ENCODE assay signal across 8 cellular contexts in genomic region chr11:34890812-34891211, GRCh38. TPM values are rescaled to one million over a fixed set of nuclear protein-coding genes. Genes with fewer than 3 reads are reported as not detected.
DNase-seq lines count a peak whose midpoint lies in the region; ATAC-seq, FAIRE-seq and TF ChIP-seq lines count a peak whose summit lies in the region.

No MANE protein-coding gene starts in this region.

- no peaks in the 10 kb centered on the region for H3K4me1 ChIP-seq in endothelial cell of umbilical vein (ENCODE audit: control insufficient read depth, extremely low read depth, insufficient read depth, low read length)

- H3K9ac ChIP-seq in endothelial cell of umbilical vein (replicated peaks; ENCODE audit: extremely low read depth, insufficient read depth, low read length): no peak overlapping the region

- H3K27me3 Mint-ChIP-seq in activated naive CD8-positive, alpha-beta T cell treated with anti-CD3 and anti-CD28 coated beads for 36 hours: no peaks in the 10 kb centered on the region

- H2AFZ ChIP-seq in endothelial cell of umbilical vein (ENCODE audit: low read depth, low read length): no peak overlapping the region

- no peaks in the 10 kb centered on the region for H3K9me3 Mint-ChIP-seq in activated naive CD8-positive, alpha-beta T cell treated with anti-CD3 and anti-CD28 coated beads for 36 hours

- DNase-seq in AG09319 (ENCODE audit: extremely low read depth, low read depth): no peak
- DNase-seq in GM20000 (ENCODE audit: low spot score): peak; percentile 19
- peak; percentile 55 for DNase-seq in NCI-H748 treated with DMSO at 0.1 percent for 48 hours (lab: John Stamatoyannopoulos, UW)
- peak; percentile 58 for DNase-seq in endothelial cell of umbilical vein (ENCODE audit: low read depth, low spot score)
- DNase-seq in putamen (ENCODE audit: low spot score): peak; percentile 54
- DNase-seq in activated naive CD8-positive, alpha-beta T cell treated with anti-CD3 and anti-CD28 coated beads for 36 hours: no peak
- DNase-seq in omental fat pad (ENCODE audit: low spot score): no peak

- no peak overlapping the region for H3K4me3 Mint-ChIP-seq in activated naive CD8-positive, alpha-beta T cell treated with anti-CD3 and anti-CD28 coated beads for 36 hours

- H4K20me1 ChIP-seq in endothelial cell of umbilical vein (replicated peaks; ENCODE audit: control insufficient read depth, extremely low read depth, insufficient read depth, low read length): no peaks in the 10 kb centered on the region

- BruUV-seq in endothelial cell of umbilical vein (replicated peaks; lab: Mats Ljungman, UMichigan): no TSS peak

- no peak overlapping the region for H3K4me3 ChIP-seq in endothelial cell of umbilical vein (replicated peaks in 1 of 3; ENCODE audit: insufficient read depth in 1 of 3, low read depth in 1 of 3, low read length in 3 of 3)

- dilution Hi-C loops in endothelial cell of umbilical vein (cut with MboI; ENCODE audit: extremely low pct_ligation_motif_present, low sequenced_read_pairs): no loop called here

- H3K9me1 ChIP-seq in endothelial cell of umbilical vein (replicated peaks; ENCODE audit: control insufficient read depth, extremely low read depth, insufficient read depth, low read length): no peaks in the 10 kb centered on the region

- TF ChIP-seq CTCF in AG09319 (IDR thresholded peaks at IDR 0.05; ENCODE audit: low read depth, low read length) (peak; percentile 43), GM20000 (IDR thresholded peaks at IDR 0.05; ENCODE audit: extremely low read depth, missing control alignments) (peak; percentile 9), endothelial cell of umbilical vein (IDR thresholded peaks at IDR 0.05; ENCODE audit: extremely low read depth in 1 of 2, insufficient read depth in 1 of 2, low read depth in 1 of 2, low read length in 2 of 2) (peak in 1 of 2 donors; percentile 12), omental fat pad (IDR thresholded peaks at IDR 0.05) (no peak)

- H3K27me3 ChIP-seq in endothelial cell of umbilical vein (ENCODE audit: control insufficient read depth in 2 of 2, insufficient read depth in 2 of 2, low read length in 2 of 2): no peaks in the 10 kb centered on the region

- peaks cover 0 to 2% of the 10 kb centered on the region in 2 experiments for H3K36me3 ChIP-seq in endothelial cell of umbilical vein (ENCODE audit: control insufficient read depth in 2 of 2, extremely low read depth in 1 of 2, insufficient read depth in 2 of 2, low read length in 2 of 2)

- no peak overlapping the region for H3K4me2 ChIP-seq in endothelial cell of umbilical vein (ENCODE audit: insufficient read depth, low read length)

- H3K9me3 ChIP-seq in endothelial cell of umbilical vein (replicated peaks; ENCODE audit: control insufficient read depth, insufficient read depth, low read length): no peaks in the 10 kb centered on the region

- CTCF ChIA-PET in endothelial cell of umbilical vein (lab: Charles Lee): interaction anchor here (0.7 to 4.6 kb wide), 11 partner anchors 10 to 378 kb away, joined by 3 to 120 read pairs (median 3); partner anchors contain the start of gene ELF5

- H3K79me2 ChIP-seq in endothelial cell of umbilical vein (ENCODE audit: control insufficient read depth, insufficient read depth, low read length): no peaks in the 10 kb centered on the region

- peaks cover 4% of the 10 kb centered on the region for H3K36me3 Mint-ChIP-seq in activated naive CD8-positive, alpha-beta T cell treated with anti-CD3 and anti-CD28 coated beads for 36 hours

- POLR2A ChIA-PET in endothelial cell of umbilical vein (lab: Charles Lee): no interaction called here

- H3K27ac ChIP-seq in endothelial cell of umbilical vein (ENCODE audit: insufficient read depth, low read depth, low read length): no peak overlapping the region

- no peak for ATAC-seq in GM18858 (IDR thresholded peaks at IDR 0.05; ENCODE audit: unreplicated experiment)
- no peak for ATAC-seq in omental fat pad (ENCODE audit: low FRiP score)

- no peaks in the 10 kb centered on the region for H3K4me1 Mint-ChIP-seq in activated naive CD8-positive, alpha-beta T cell treated with anti-CD3 and anti-CD28 coated beads for 36 hours

- no peak overlapping the region for H3K27ac Mint-ChIP-seq in activated naive CD8-positive, alpha-beta T cell treated with anti-CD3 and anti-CD28 coated beads for 36 hours

- peak; percentile 49 for FAIRE-seq in endothelial cell of umbilical vein (lab: Jason Lieb, UNC)

- TF ChIP-seq POLR2A in endothelial cell of umbilical vein (IDR thresholded peaks at IDR 0.05; ENCODE audit: low read depth, low read length): no peak

- intact Hi-C loops in endothelial cell of umbilical vein (cut with micrococcal nuclease): loop anchor here (1.0 to 5.0 kb wide), 6 partner anchors 84 to 501 kb away; partner anchors contain the start of gene ELF5

TF ChIP-seq in endothelial cell of umbilical vein, 7 proteins besides CTCF, POLR2A, EP300 and RAD21:
- TF ChIP-seq GATA2 (IDR thresholded peaks at IDR 0.05; ENCODE audit: insufficient read depth, insufficient read length, low read depth, low read length) (no peak), MAX (IDR thresholded peaks at IDR 0.05; ENCODE audit: insufficient read depth, insufficient read length) (no peak), POLR2AphosphoS5 (IDR thresholded peaks at IDR 0.05; ENCODE audit: insufficient read depth, low read depth, low read length) (no peak), MYC (IDR thresholded peaks at IDR 0.05; ENCODE audit: low read depth, low read length) (no peak), EZH2 (IDR thresholded peaks at IDR 0.05; ENCODE audit: borderline replicate concordance, low read depth, low read length, severe bottlenecking) (no peak), JUN (IDR thresholded peaks at IDR 0.05; ENCODE audit: borderline replicate concordance, insufficient read depth, insufficient read length, low read depth) (no peak), FOS (IDR thresholded peaks at IDR 0.05; ENCODE audit: borderline replicate concordance, insufficient read depth, low read length) (no peak)

RNA-seq across cellular contexts. Expression of gene APIP, which starts 25.4 kb away (rescaled TPM):
- total RNA-seq in endothelial cell of umbilical vein: 25.9 and 26.9 TPM in 2 replicates
- 5.1 and 10.0 TPM in 2 replicates for polyA plus RNA-seq in endothelial cell of umbilical vein
- 17.3 and 17.4 TPM in 2 replicates for polyA plus RNA-seq in endothelial cell of umbilical vein (2011; cell fraction: cytosol; rRNA removed)
- polyA plus RNA-seq in endothelial cell of umbilical vein (2011; cell fraction: nucleus; rRNA removed): 18.1 and 25.2 TPM in 2 replicates
- 21.7 and 26.6 TPM in 2 replicates for polyA plus RNA-seq in endothelial cell of umbilical vein (2012)
- polyA minus RNA-seq in endothelial cell of umbilical vein: 2.0 and 2.5 TPM in 2 replicates
- polyA minus RNA-seq in endothelial cell of umbilical vein (2011; cell fraction: cytosol; rRNA and poly(A)+ RNA removed): 9.0 TPM
- 2.5 and 3.0 TPM in 2 replicates for polyA minus RNA-seq in endothelial cell of umbilical vein (2011; cell fraction: nucleus; rRNA and poly(A)+ RNA removed)
- 10 to 100 TPM; 38.3 to 39.5 TPM for total RNA-seq in activated naive CD8-positive, alpha-beta T cell treated with anti-CD3 and anti-CD28 coated beads for 36 hours
- total RNA-seq in omental fat pad: 10 to 100 TPM; 23.0 to 56.2 (median 28.3) TPM

RNA-seq across cellular contexts. Expression of gene PDHX, which starts 25.6 kb away (rescaled TPM):
- total RNA-seq in endothelial cell of umbilical vein (30.5 and 33.2 TPM in 2 replicates), omental fat pad (10 to 100 TPM; 20.0 to 56.0 (median 45.3) TPM)
- polyA plus RNA-seq in endothelial cell of umbilical vein: 8.2 and 10.5 TPM in 2 replicates
- 15.0 and 16.2 TPM in 2 replicates for polyA plus RNA-seq in endothelial cell of umbilical vein (2011; cell fraction: cytosol; rRNA removed)
- 20.0 and 23.9 TPM in 2 replicates for polyA plus RNA-seq in endothelial cell of umbilical vein (2011; cell fraction: nucleus; rRNA removed)
- 22.3 and 31.7 TPM in 2 replicates for polyA plus RNA-seq in endothelial cell of umbilical vein (2012)
- polyA minus RNA-seq in endothelial cell of umbilical vein: 14.5 and 17.0 TPM in 2 replicates
- 34.2 TPM for polyA minus RNA-seq in endothelial cell of umbilical vein (2011; cell fraction: cytosol; rRNA and poly(A)+ RNA removed)
- 21.1 and 31.0 TPM in 2 replicates for polyA minus RNA-seq in endothelial cell of umbilical vein (2011; cell fraction: nucleus; rRNA and poly(A)+ RNA removed)
- 10 to 100 TPM; 45.3 to 46.9 TPM for total RNA-seq in activated naive CD8-positive, alpha-beta T cell treated with anti-CD3 and anti-CD28 coated beads for 36 hours

Comparison
In these comparisons a context has a peak if more than half of its experiments do, and no peak if none do; other contexts are left out.
1. DNase-seq: peak in GM20000 (single experiment), NCI-H748 treated with DMSO at 0.1 percent for 48 hours (single experiment), endothelial cell of umbilical vein (single experiment) and putamen (single experiment); none in AG09319 (single experiment), activated naive CD8-positive, alpha-beta T cell treated with anti-CD3 and anti-CD28 coated beads for 36 hours (single experiment) and omental fat pad (single experiment).
2. CTCF ChIP-seq: peak in AG09319 (single experiment) and GM20000 (single experiment); none in omental fat pad (0 of 3).